ENCODE assay signal across 1 cellular context in genomic region chr6:87722831-87723726, GRCh38.
TF ChIP-seq lines count a peak whose summit lies in the region.

No MANE protein-coding gene starts in this region.

TF ChIP-seq in SK-N-SH, 30 proteins besides CTCF, POLR2A, EP300 and RAD21 (continued from another document):
- TF ChIP-seq RCOR1 (IDR thresholded peaks at IDR 0.05; ENCODE audit: low read length) (no peak), NRF1 (IDR thresholded peaks at IDR 0.05; ENCODE audit: low read depth, low read length) (no peak), YY1 (IDR thresholded peaks at IDR 0.05; ENCODE audit: low read depth) (no peak; the same call in 1 of the 2 replicates), TAF1 (IDR thresholded peaks at IDR 0.05; ENCODE audit: borderline replicate concordance, low read depth, low read length) (peak; percentile 60; the same call in 1 of the 2 replicates), CHD2 (IDR thresholded peaks at IDR 0.05; ENCODE audit: low read length, partially characterized antibody) (no peak), GATA2 (CRISPR knock-in tag; IDR thresholded peaks at IDR 0.05) (no peak), TEAD4 (IDR thresholded peaks at IDR 0.05; ENCODE audit: borderline replicate concordance, insufficient read depth) (peak; percentile 86; the same call in 1 of the 2 replicates)
- TF ChIP-seq, protein P1, sequence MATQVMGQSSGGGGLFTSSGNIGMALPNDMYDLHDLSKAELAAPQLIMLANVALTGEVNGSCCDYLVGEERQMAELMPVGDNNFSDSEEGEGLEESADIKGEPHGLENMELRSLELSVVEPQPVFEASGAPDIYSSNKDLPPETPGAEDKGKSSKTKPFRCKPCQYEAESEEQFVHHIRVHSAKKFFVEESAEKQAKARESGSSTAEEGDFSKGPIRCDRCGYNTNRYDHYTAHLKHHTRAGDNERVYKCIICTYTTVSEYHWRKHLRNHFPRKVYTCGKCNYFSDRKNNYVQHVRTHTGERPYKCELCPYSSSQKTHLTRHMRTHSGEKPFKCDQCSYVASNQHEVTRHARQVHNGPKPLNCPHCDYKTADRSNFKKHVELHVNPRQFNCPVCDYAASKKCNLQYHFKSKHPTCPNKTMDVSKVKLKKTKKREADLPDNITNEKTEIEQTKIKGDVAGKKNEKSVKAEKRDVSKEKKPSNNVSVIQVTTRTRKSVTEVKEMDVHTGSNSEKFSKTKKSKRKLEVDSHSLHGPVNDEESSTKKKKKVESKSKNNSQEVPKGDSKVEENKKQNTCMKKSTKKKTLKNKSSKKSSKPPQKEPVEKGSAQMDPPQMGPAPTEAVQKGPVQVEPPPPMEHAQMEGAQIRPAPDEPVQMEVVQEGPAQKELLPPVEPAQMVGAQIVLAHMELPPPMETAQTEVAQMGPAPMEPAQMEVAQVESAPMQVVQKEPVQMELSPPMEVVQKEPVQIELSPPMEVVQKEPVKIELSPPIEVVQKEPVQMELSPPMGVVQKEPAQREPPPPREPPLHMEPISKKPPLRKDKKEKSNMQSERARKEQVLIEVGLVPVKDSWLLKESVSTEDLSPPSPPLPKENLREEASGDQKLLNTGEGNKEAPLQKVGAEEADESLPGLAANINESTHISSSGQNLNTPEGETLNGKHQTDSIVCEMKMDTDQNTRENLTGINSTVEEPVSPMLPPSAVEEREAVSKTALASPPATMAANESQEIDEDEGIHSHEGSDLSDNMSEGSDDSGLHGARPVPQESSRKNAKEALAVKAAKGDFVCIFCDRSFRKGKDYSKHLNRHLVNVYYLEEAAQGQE (IDR thresholded peaks at IDR 0.05; ENCODE audit: low read depth, low read length) = peak; percentile 70; the same call in 1 of the 2 replicates
- TF ChIP-seq, protein P2, sequence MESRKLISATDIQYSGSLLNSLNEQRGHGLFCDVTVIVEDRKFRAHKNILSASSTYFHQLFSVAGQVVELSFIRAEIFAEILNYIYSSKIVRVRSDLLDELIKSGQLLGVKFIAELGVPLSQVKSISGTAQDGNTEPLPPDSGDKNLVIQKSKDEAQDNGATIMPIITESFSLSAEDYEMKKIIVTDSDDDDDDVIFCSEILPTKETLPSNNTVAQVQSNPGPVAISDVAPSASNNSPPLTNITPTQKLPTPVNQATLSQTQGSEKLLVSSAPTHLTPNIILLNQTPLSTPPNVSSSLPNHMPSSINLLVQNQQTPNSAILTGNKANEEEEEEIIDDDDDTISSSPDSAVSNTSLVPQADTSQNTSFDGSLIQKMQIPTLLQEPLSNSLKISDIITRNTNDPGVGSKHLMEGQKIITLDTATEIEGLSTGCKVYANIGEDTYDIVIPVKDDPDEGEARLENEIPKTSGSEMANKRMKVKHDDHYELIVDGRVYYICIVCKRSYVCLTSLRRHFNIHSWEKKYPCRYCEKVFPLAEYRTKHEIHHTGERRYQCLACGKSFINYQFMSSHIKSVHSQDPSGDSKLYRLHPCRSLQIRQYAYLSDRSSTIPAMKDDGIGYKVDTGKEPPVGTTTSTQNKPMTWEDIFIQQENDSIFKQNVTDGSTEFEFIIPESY (IDR thresholded peaks at IDR 0.05; ENCODE audit: borderline replicate concordance, low read depth) = peak; percentile 78; the same call in 1 of the 2 replicates
